Comparison of ENCODE assay signal across 19 cellular contexts in the genomic region with DNA sequence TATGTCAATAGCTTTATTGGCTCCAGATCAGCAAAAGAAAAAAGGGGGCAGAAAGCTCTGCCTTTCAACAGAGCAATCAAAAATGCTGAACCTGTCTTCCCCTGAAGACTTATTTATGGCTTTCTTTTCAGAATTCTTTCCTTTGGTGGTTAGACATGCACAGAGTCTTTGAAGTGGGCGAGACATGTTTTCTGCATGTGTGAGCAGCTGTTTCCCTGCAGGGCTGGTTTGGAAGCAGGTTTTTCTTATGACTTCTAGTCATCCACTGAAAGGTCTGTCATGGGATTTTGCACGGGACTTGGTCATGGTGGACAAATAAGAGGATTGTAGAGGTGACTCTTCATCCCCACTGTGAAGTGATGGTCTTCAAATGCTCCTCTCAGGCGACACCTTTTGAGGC.
"Had no signal": no experiment of that assay in that cellular context is flagged by ENCODE, and none has a peak within 500 bp of the region (broad histone marks: within the 10 kb centered on the region; RNA-seq: fewer than 3 reads in every experiment).

No MANE protein-coding gene starts in this region.

- ATAC-seq: activated T-cell treated with anti-CD3 and anti-CD28 coated beads, Interleukin-2, amount 50 U/mL, for 72 hours; left ventricle myocardium superior; natural killer cell; stimulated activated naive B cell treated with anti-CD40 and anti-IgM and Interleukin-4, amounts not matched to agents 10 μg/mL and 1 μg/mL and 100 μg/mL, for 72 hours had no signal

- DNase-seq: activated CD4-positive, alpha-beta T cell treated with anti-CD3 and anti-CD28 coated beads for 4 hours; activated CD8-positive, alpha-beta memory T cell treated with anti-CD3 and anti-CD28 coated beads, Interleukin-2, amount 50 U/mL, for 48 hours; activated naive CD8-positive, alpha-beta T cell treated with anti-CD3 and anti-CD28 coated beads for 36 hours; activated T-cell treated with anti-CD3 and anti-CD28 coated beads, Interleukin-2, amount 50 U/mL, for 72 hours; anterior cingulate cortex; dorsolateral prefrontal cortex; endodermal cell; hippocampal formation; left ventricle myocardium superior; mesendoderm; natural killer cell; posterior cingulate gyrus; stimulated activated CD4-positive, alpha-beta T cell treated with anti-CD3 and anti-CD28 coated beads, Interleukin-15, amount 100 ng/mL, for 24 hours; stimulated activated CD4-positive, alpha-beta T cell treated with anti-CD3 and anti-CD28 coated beads, Interleukin-4, amount 100 ng/mL, for 1 hour; stimulated activated naive B cell treated with anti-CD40 and anti-IgM and Interleukin-4, amounts not matched to agents 10 μg/mL and 1 μg/mL and 100 μg/mL, for 72 hours; thyroid gland; WERI-Rb-1 had no signal

- H3K36me3 ChIP-seq: thyroid gland, vagina, WERI-Rb-1 had no signal

- H3K27ac ChIP-seq: dorsolateral prefrontal cortex, thyroid gland, vagina, WERI-Rb-1 had no signal

- H3K9me3 ChIP-seq: thyroid gland, vagina had no signal

- H3K4me3 ChIP-seq: dorsolateral prefrontal cortex, skin epidermis, thyroid gland, vagina had no signal

- H3K36me3 Mint-ChIP-seq: activated naive CD8-positive, alpha-beta T cell treated with anti-CD3 and anti-CD28 coated beads for 36 hours; natural killer cell; stimulated activated naive B cell treated with anti-CD40 and anti-IgM and Interleukin-4, amounts not matched to agents 10 μg/mL and 1 μg/mL and 100 μg/mL, for 72 hours had no signal

- H3K27me3 ChIP-seq: dorsolateral prefrontal cortex, thyroid gland, vagina had no signal

- H3K9me3 Mint-ChIP-seq: activated naive CD8-positive, alpha-beta T cell treated with anti-CD3 and anti-CD28 coated beads for 36 hours; activated T-cell treated with anti-CD3 and anti-CD28 coated beads, Interleukin-2, amount 50 U/mL, for 72 hours; endodermal cell; natural killer cell; stimulated activated naive B cell treated with anti-CD40 and anti-IgM and Interleukin-4, amounts not matched to agents 10 μg/mL and 1 μg/mL and 100 μg/mL, for 72 hours had no signal

- H3K27me3 Mint-ChIP-seq: activated naive CD8-positive, alpha-beta T cell treated with anti-CD3 and anti-CD28 coated beads for 36 hours had no signal

- H3K4me1 ChIP-seq: thyroid gland had no signal

- H3K27ac Mint-ChIP-seq: activated naive CD8-positive, alpha-beta T cell treated with anti-CD3 and anti-CD28 coated beads for 36 hours; activated T-cell treated with anti-CD3 and anti-CD28 coated beads, Interleukin-2, amount 50 U/mL, for 72 hours; endodermal cell; natural killer cell had no signal

- H3K4me3 Mint-ChIP-seq: activated naive CD8-positive, alpha-beta T cell treated with anti-CD3 and anti-CD28 coated beads for 36 hours; activated T-cell treated with anti-CD3 and anti-CD28 coated beads, Interleukin-2, amount 50 U/mL, for 72 hours; endodermal cell; natural killer cell; stimulated activated naive B cell treated with anti-CD40 and anti-IgM and Interleukin-4, amounts not matched to agents 10 μg/mL and 1 μg/mL and 100 μg/mL, for 72 hours had no signal

- H3K4me1 Mint-ChIP-seq: natural killer cell had no signal
